ENCODE assay signal across 10 cellular contexts in genomic region chr3:150385296-150386242, GRCh38. TPM values are rescaled to one million over a fixed set of nuclear protein-coding genes. Genes with fewer than 3 reads are reported as not detected.
A peak's percentile ranks its signal among the peaks of the same experiment; 100 is the strongest.
DNase-seq lines count a peak whose midpoint lies in the region; ATAC-seq and TF ChIP-seq lines count a peak whose summit lies in the region.
"Had no signal": no experiment of that assay in that cellular context is flagged by ENCODE, and none has a peak within 500 bp of the region (broad histone marks: within the 10 kb centered on the region; RNA-seq: fewer than 3 reads in every experiment).

No MANE protein-coding gene starts in this region.

- peak overlapping the region; percentile 87 for H3K27ac Mint-ChIP-seq in activated T-cell treated with anti-CD3 and anti-CD28 coated beads, Interleukin-2, amount 50 U/mL, for 24 hours
- peak overlapping the region; percentile 68 for H3K27ac Mint-ChIP-seq in activated CD8-positive, alpha-beta memory T cell treated with anti-CD3 and anti-CD28 coated beads, Interleukin-2, amount 10 ng/mL, durations not matched to agents 7 days and 5 days

- intact Hi-C loops in aorta (cut with DNase I): no loop called here

- H3K4me1 Mint-ChIP-seq in activated T-cell treated with anti-CD3 and anti-CD28 coated beads, Interleukin-2, amount 50 U/mL, for 24 hours (ENCODE audit: low read depth): peaks cover 35% of the 10 kb centered on the region
- H3K4me1 Mint-ChIP-seq in activated CD8-positive, alpha-beta memory T cell treated with anti-CD3 and anti-CD28 coated beads, Interleukin-2, amount 10 ng/mL, durations not matched to agents 7 days and 5 days: peaks cover 30% of the 10 kb centered on the region

- no peak overlapping the region for H3K4me2 ChIP-seq in mesendoderm (ENCODE audit: low read length)

- peak; percentile 43 for DNase-seq in activated T-cell treated with anti-CD3 and anti-CD28 coated beads, Interleukin-2, amount 50 U/mL, for 24 hours
- no peak for DNase-seq in activated T-cell treated with anti-CD3 and anti-CD28 coated beads for 4 hours
- DNase-seq in activated CD8-positive, alpha-beta memory T cell treated with anti-CD3 and anti-CD28 coated beads, Interleukin-2, amount 10 ng/mL, durations not matched to agents 7 days and 5 days: no peak
- no peak for DNase-seq in thoracic aorta (ENCODE audit: low spot score)
- DNase-seq in tibial nerve (ENCODE audit: low spot score in 2 of 2): no peak
- DNase-seq in aorta: no peak
- DNase-seq in mesendoderm: no peak

- no peak for TF ChIP-seq EP300 in tibial nerve (IDR thresholded peaks at IDR 0.05)

- no peaks in the 10 kb centered on the region for H3K9me3 ChIP-seq in thoracic aorta
- no peaks in the 10 kb centered on the region for H3K9me3 ChIP-seq in tibial nerve
- H3K9me3 ChIP-seq in aorta (ENCODE audit: control insufficient read depth, low read length): no peaks in the 10 kb centered on the region
- H3K9me3 ChIP-seq: Peyer's patch had no signal

- no peak for TF ChIP-seq POLR2A in tibial nerve (IDR thresholded peaks at IDR 0.05)

- H4K8ac ChIP-seq in mesendoderm (ENCODE audit: low read depth, low read length): no peak overlapping the region

- no peak overlapping the region for H4K5ac ChIP-seq in mesendoderm (ENCODE audit: low read length)

- H3K27ac ChIP-seq in thoracic aorta (no peak overlapping the region), tibial nerve (peak overlapping the region in 1 of 4 donors; percentile 76), aorta (ENCODE audit: low read depth in 1 of 2, low read length in 2 of 2) (no peak overlapping the region), mesendoderm (ENCODE audit: low read depth, low read length) (no peak overlapping the region)

- H3K9ac ChIP-seq in mesendoderm (ENCODE audit: low read length): no peak overlapping the region

- no peak overlapping the region for H3K4ac ChIP-seq in mesendoderm (ENCODE audit: low read depth, low read length)

- H3K4me1 ChIP-seq in thoracic aorta (ENCODE audit: control insufficient read depth in 1 of 2, low read depth in 2 of 2) (no peaks in the 10 kb centered on the region), tibial nerve (peaks cover 0 to 5% (median 0%) of the 10 kb centered on the region in 4 donors), aorta (ENCODE audit: control insufficient read depth in 1 of 2, insufficient read depth in 2 of 2, low read length in 2 of 2) (no peaks in the 10 kb centered on the region), mesendoderm (ENCODE audit: control insufficient read depth, low read depth, low read length) (no peaks in the 10 kb centered on the region)
- H3K4me1 ChIP-seq: Peyer's patch had no signal

- H3K4me3 ChIP-seq in thoracic aorta (peak overlapping the region; percentile 38), tibial nerve (no peak overlapping the region), aorta (ENCODE audit: low read length in 2 of 2) (no peak overlapping the region), mesendoderm (ENCODE audit: low read length) (no peak overlapping the region)
- H3K4me3 ChIP-seq: Peyer's patch, skin epidermis had no signal

- peak overlapping the region; percentile 39 for H3K4me3 Mint-ChIP-seq in activated T-cell treated with anti-CD3 and anti-CD28 coated beads, Interleukin-2, amount 50 U/mL, for 24 hours
- peak overlapping the region; percentile 53 for H3K4me3 Mint-ChIP-seq in activated CD8-positive, alpha-beta memory T cell treated with anti-CD3 and anti-CD28 coated beads, Interleukin-2, amount 10 ng/mL, durations not matched to agents 7 days and 5 days

- no peak overlapping the region for H3K56ac ChIP-seq in mesendoderm (ENCODE audit: low read length)

- TF ChIP-seq CTCF in thoracic aorta (IDR thresholded peaks at IDR 0.05) (no peak), tibial nerve (IDR thresholded peaks at IDR 0.05) (no peak)

- H3K36me3 Mint-ChIP-seq in activated T-cell treated with anti-CD3 and anti-CD28 coated beads, Interleukin-2, amount 50 U/mL, for 24 hours (ENCODE audit: low read depth): no peaks in the 10 kb centered on the region
- H3K36me3 Mint-ChIP-seq in activated CD8-positive, alpha-beta memory T cell treated with anti-CD3 and anti-CD28 coated beads, Interleukin-2, amount 10 ng/mL, durations not matched to agents 7 days and 5 days: no peaks in the 10 kb centered on the region

- H2BK15ac ChIP-seq in mesendoderm (replicated peaks; ENCODE audit: low read depth): no peak overlapping the region

- H3K27me3 ChIP-seq in thoracic aorta (replicated peaks; ENCODE audit: insufficient read depth): no peaks in the 10 kb centered on the region
- no peaks in the 10 kb centered on the region for H3K27me3 ChIP-seq in tibial nerve
- no peaks in the 10 kb centered on the region for H3K27me3 ChIP-seq in aorta (ENCODE audit: control insufficient read depth in 1 of 2, insufficient read depth in 2 of 2, low read length in 1 of 2)
- H3K27me3 ChIP-seq in mesendoderm (ENCODE audit: insufficient read depth, low read length, poor library complexity): no peaks in the 10 kb centered on the region
- H3K27me3 ChIP-seq: Peyer's patch had no signal

- H3K18ac ChIP-seq in mesendoderm (ENCODE audit: low read length): no peak overlapping the region

- no peaks in the 10 kb centered on the region for H3K79me2 ChIP-seq in mesendoderm (ENCODE audit: control insufficient read depth, insufficient read depth, low read length)

- no peak overlapping the region for H2BK5ac ChIP-seq in mesendoderm (ENCODE audit: low read length)

- no peak overlapping the region for H3K23ac ChIP-seq in mesendoderm (ENCODE audit: low read length)

- no peaks in the 10 kb centered on the region for H3K27me3 Mint-ChIP-seq in activated T-cell treated with anti-CD3 and anti-CD28 coated beads, Interleukin-2, amount 50 U/mL, for 24 hours
- H3K27me3 Mint-ChIP-seq in activated CD8-positive, alpha-beta memory T cell treated with anti-CD3 and anti-CD28 coated beads, Interleukin-2, amount 10 ng/mL, durations not matched to agents 7 days and 5 days: no peaks in the 10 kb centered on the region

- CTCF ChIA-PET in activated CD8-positive, alpha-beta memory T cell treated with anti-CD3 and anti-CD28 coated beads, Interleukin-2, amount 10 ng/mL, durations not matched to agents 7 days and 5 days (lab: Charles Lee): interaction anchor here (0.9 to 2.3 kb wide), 7 partner anchors 9 to 108 kb away, joined by 3 to 29 read pairs (median 3); partner anchors contain the start of gene TSC22D2

- ATAC-seq in HG02981 (IDR thresholded peaks at IDR 0.05; ENCODE audit: unreplicated experiment): peak; percentile 34
- ATAC-seq in activated CD8-positive, alpha-beta memory T cell treated with anti-CD3 and anti-CD28 coated beads, Interleukin-2, amount 10 ng/mL, durations not matched to agents 7 days and 5 days: peak; percentile 17
- no peak for ATAC-seq in thoracic aorta (ENCODE audit: insufficient number of reproducible peaks, low FRiP score, low read depth)
- ATAC-seq in aorta (ENCODE audit: low FRiP score): no peak

- no peak overlapping the region for H2AK5ac ChIP-seq in mesendoderm (ENCODE audit: low read length)

- H3K79me1 ChIP-seq in mesendoderm (ENCODE audit: low read length): no peaks in the 10 kb centered on the region

- H2BK120ac ChIP-seq in mesendoderm (ENCODE audit: low read depth, low read length): no peak overlapping the region

- WGBS in tibial nerve, 2 donors: 71 to 74% methylated on average over 6 of the region's 6 CpGs
- WGBS in aorta, 2 donors: 83 to 91% methylated on average over 6 of the region's 6 CpGs
- WGBS in mesendoderm (ENCODE audit: extremely low coverage, insufficient coverage, low lambda C conversion rate): no CpG with 5 or more reads among the region's 6 CpGs

- no peaks in the 10 kb centered on the region for H3K9me3 Mint-ChIP-seq in activated T-cell treated with anti-CD3 and anti-CD28 coated beads, Interleukin-2, amount 50 U/mL, for 24 hours
- no peaks in the 10 kb centered on the region for H3K9me3 Mint-ChIP-seq in activated CD8-positive, alpha-beta memory T cell treated with anti-CD3 and anti-CD28 coated beads, Interleukin-2, amount 10 ng/mL, durations not matched to agents 7 days and 5 days (ENCODE audit: low read depth)

- H3K36me3 ChIP-seq in thoracic aorta: no peaks in the 10 kb centered on the region
- H3K36me3 ChIP-seq in tibial nerve: no peaks in the 10 kb centered on the region
- H3K36me3 ChIP-seq in aorta (ENCODE audit: control insufficient read depth in 1 of 2, insufficient read depth in 2 of 2, low read length in 1 of 2): peaks cover 0 to 2% of the 10 kb centered on the region in 2 donors
- no peaks in the 10 kb centered on the region for H3K36me3 ChIP-seq in mesendoderm (ENCODE audit: control insufficient read depth, insufficient read depth, low read length)
- H3K36me3 ChIP-seq: Peyer's patch had no signal

RNA-seq across cellular contexts. Expression of gene TSC22D2, which starts 22.5 kb away (rescaled TPM):
- total RNA-seq in activated CD8-positive, alpha-beta memory T cell treated with anti-CD3 and anti-CD28 coated beads, Interleukin-2, amount 10 ng/mL, durations not matched to agents 7 days and 5 days: 1 to 10 TPM; 8.5 to 10.0 TPM
- 10 to 100 TPM; 22.2 to 35.8 TPM for total RNA-seq in thoracic aorta
- 10 to 100 TPM; 12.5 to 15.9 (median 14.6) TPM for total RNA-seq in tibial nerve
- total RNA-seq in aorta: 10 to 100 TPM; 43.9 to 64.7 TPM
- polyA plus RNA-seq in aorta: 10 to 100 TPM; 10.6 to 11.5 TPM
- polyA plus RNA-seq in mesendoderm (2013, experiment 1 of 2): 17.9 TPM
- 18.6 TPM for polyA plus RNA-seq in mesendoderm (2013, experiment 2 of 2)

Comparison
In these comparisons a context has a peak if more than half of its experiments do, and no peak if none do; other contexts are left out.
1. ATAC-seq: peak in HG02981 (single experiment) and activated CD8-positive, alpha-beta memory T cell treated with anti-CD3 and anti-CD28 coated beads, Interleukin-2, amount 10 ng/mL, durations not matched to agents 7 days and 5 days (single experiment); none in thoracic aorta (single experiment) and aorta (single experiment).